ENCODE assay signal across 8 cellular contexts in genomic region chr1:44571712-44572571, GRCh38.
DNase-seq lines count a peak whose midpoint lies in the region; ATAC-seq, FAIRE-seq and TF ChIP-seq lines count a peak whose summit lies in the region.

No MANE protein-coding gene starts in this region.

- peak in 3 of 4 donors; percentile 18 to 33 (median 33) for TF ChIP-seq CTCF in pancreas (IDR thresholded peaks at IDR 0.05)

- ATAC-seq in right cardiac atrium = no peak
- ATAC-seq in pancreas = peak in 2 of 4 donors; percentile 67 to 74
- no peak for ATAC-seq in GM18505 (IDR thresholded peaks at IDR 0.05; ENCODE audit: unreplicated experiment)
- ATAC-seq in GM18873 (IDR thresholded peaks at IDR 0.05; ENCODE audit: low FRiP score, unreplicated experiment) = no peak

- intact Hi-C loops in cardiac septum (cut with DNase I) = no loop called here
- intact Hi-C loops in right cardiac atrium (cut with DNase I) = no loop called here
- intact Hi-C loops in pancreas (cut with DNase I) = no loop called here

- H3K4me3 ChIP-seq in right cardiac atrium (ENCODE audit: low read length) = no peak overlapping the region
- H3K4me3 ChIP-seq in pancreas = no peak overlapping the region

- H3K27ac ChIP-seq in right cardiac atrium (ENCODE audit: low read length) (no peak overlapping the region), pancreas (no peak overlapping the region)

- H3K36me3 ChIP-seq in pancreas = no peaks in the 10 kb centered on the region

- TF ChIP-seq POLR2A in GM18505 (IDR thresholded peaks at IDR 0.05; ENCODE audit: borderline replicate concordance, extremely low read depth, insufficient read depth, insufficient read length) = no peak

- peak; percentile 29 for DNase-seq in cardiac septum (ENCODE audit: low spot score)
- no peak for DNase-seq in right cardiac atrium
- DNase-seq in NCI-H2029 treated with DMSO at 0.1 percent for 48 hours (lab: John Stamatoyannopoulos, UW) = peak; percentile 35
- DNase-seq in dermis blood vessel endothelial cell = peak; percentile 36
- no peak for DNase-seq in pancreas
- DNase-seq in DMS114 treated with DMSO at 0.1 percent for 48 hours (lab: John Stamatoyannopoulos, UW; ENCODE audit: unreplicated experiment) = no peak

- H3K4me1 ChIP-seq in right cardiac atrium (ENCODE audit: control insufficient read depth, insufficient read depth, low read length) (no peaks in the 10 kb centered on the region), pancreas (no peaks in the 10 kb centered on the region)

- no peak for FAIRE-seq in pancreas (lab: Jason Lieb, UNC)

- no peaks in the 10 kb centered on the region for H3K27me3 ChIP-seq in right cardiac atrium (ENCODE audit: control insufficient read depth, insufficient read depth)
- H3K27me3 ChIP-seq in pancreas = no peaks in the 10 kb centered on the region

- WGBS in right cardiac atrium = 79% methylated on average over 5 of the region's 5 CpGs
- WGBS in pancreas, 2 donors = 54 to 68% methylated on average over 5 of the region's 5 CpGs

- H3K9me3 ChIP-seq in right cardiac atrium (ENCODE audit: control insufficient read depth, low read length) (no peaks in the 10 kb centered on the region), pancreas (no peaks in the 10 kb centered on the region)

Comparison
In these comparisons a context has a peak if more than half of its experiments do, and no peak if none do; other contexts are left out.
1. DNase-seq: peak in cardiac septum (single experiment), NCI-H2029 treated with DMSO at 0.1 percent for 48 hours (single experiment) and dermis blood vessel endothelial cell (single experiment); none in right cardiac atrium (0 of 3), pancreas (0 of 6) and DMS114 treated with DMSO at 0.1 percent for 48 hours (single experiment).